12 cellular contexts compared by ENCODE assay signal in genomic region chr13:21595546-21595822, GRCh38. TPM values are rescaled to one million over a fixed set of nuclear protein-coding genes. Genes with fewer than 3 reads are reported as not detected.
DNase-seq lines count a peak whose midpoint lies in the region; ATAC-seq lines count a peak whose summit lies in the region.
"Had no signal": no experiment of that assay in that cellular context is flagged by ENCODE, and none has a peak within 500 bp of the region (broad histone marks: within the 10 kb centered on the region; RNA-seq: fewer than 3 reads in every experiment).

No MANE protein-coding gene starts in this region.

- no peak overlapping the region for H3K27ac Mint-ChIP-seq in activated T-helper 2 cell treated with anti-CD3 and anti-CD28 coated beads, Interferon-gamma antibody, Interleukin-2, Interleukin-4, amounts not matched to agents 10 μg/mL and 5 μg/mL and 100 μg/mL, durations not matched to agents 14 hours and 24 hours and 36 hours

- no peak overlapping the region for H3K4me3 Mint-ChIP-seq in activated T-helper 2 cell treated with anti-CD3 and anti-CD28 coated beads, Interferon-gamma antibody, Interleukin-2, Interleukin-4, amounts not matched to agents 10 μg/mL and 5 μg/mL and 100 μg/mL, durations not matched to agents 14 hours and 24 hours and 36 hours (ENCODE audit: low read depth)

- peaks cover 27% of the 10 kb centered on the region for H3K4me1 Mint-ChIP-seq in activated T-helper 2 cell treated with anti-CD3 and anti-CD28 coated beads, Interferon-gamma antibody, Interleukin-2, Interleukin-4, amounts not matched to agents 10 μg/mL and 5 μg/mL and 100 μg/mL, durations not matched to agents 14 hours and 24 hours and 36 hours (ENCODE audit: low read depth)

- intact Hi-C loops in left colon (cut with DNase I, micrococcal nuclease) = no loop called here
- intact Hi-C loops in activated T-helper 2 cell treated with anti-CD3 and anti-CD28 coated beads, Interferon-gamma antibody, Interleukin-2, Interleukin-4, amounts not matched to agents 10 μg/mL and 5 μg/mL and 100 μg/mL, durations not matched to agents 14 hours and 24 hours and 36 hours (cut with micrococcal nuclease) = no loop called here

- no peak for DNase-seq in left colon
- no peak for DNase-seq in nucleus accumbens (lab: John Stamatoyannopoulos, UW)
- DNase-seq in foreskin melanocyte = no peak
- DNase-seq in activated T-helper 2 cell treated with anti-CD3 and anti-CD28 coated beads, Interferon-gamma antibody, Interleukin-2, Interleukin-4, amounts not matched to agents 10 μg/mL and 5 μg/mL and 100 μg/mL, durations not matched to agents 14 hours and 24 hours and 36 hours (ENCODE audit: low spot score) = no peak
- DNase-seq in kidney glomerular epithelial cell (lab: John Stamatoyannopoulos, UW) = no peak
- DNase-seq: activated CD4-positive, alpha-beta T cell treated with anti-CD3 and anti-CD28 coated beads for 48 hours; NCI-H1930; stimulated activated CD4-positive, alpha-beta T cell treated with anti-CD3 and anti-CD28 coated beads, Interleukin-2, amount 100 ng/mL, for 48 hours; thyroid gland had no signal

- H3K27me3 Mint-ChIP-seq in activated T-helper 2 cell treated with anti-CD3 and anti-CD28 coated beads, Interferon-gamma antibody, Interleukin-2, Interleukin-4, amounts not matched to agents 10 μg/mL and 5 μg/mL and 100 μg/mL, durations not matched to agents 14 hours and 24 hours and 36 hours (ENCODE audit: low read depth) = no peaks in the 10 kb centered on the region

- peak; percentile 74 for ATAC-seq in GM18867 (IDR thresholded peaks at IDR 0.05; ENCODE audit: unreplicated experiment)
- ATAC-seq in GM21717 (IDR thresholded peaks at IDR 0.05; ENCODE audit: unreplicated experiment) = peak; percentile 64
- peak; percentile 75 for ATAC-seq in HG03354 (IDR thresholded peaks at IDR 0.05; ENCODE audit: poor library complexity, severe bottlenecking, unreplicated experiment)
- peak; percentile 18 for ATAC-seq in left colon

- H3K36me3 Mint-ChIP-seq in activated T-helper 2 cell treated with anti-CD3 and anti-CD28 coated beads, Interferon-gamma antibody, Interleukin-2, Interleukin-4, amounts not matched to agents 10 μg/mL and 5 μg/mL and 100 μg/mL, durations not matched to agents 14 hours and 24 hours and 36 hours (ENCODE audit: low read depth) = peaks cover 14% of the 10 kb centered on the region

- H3K9me3 Mint-ChIP-seq in activated T-helper 2 cell treated with anti-CD3 and anti-CD28 coated beads, Interferon-gamma antibody, Interleukin-2, Interleukin-4, amounts not matched to agents 10 μg/mL and 5 μg/mL and 100 μg/mL, durations not matched to agents 14 hours and 24 hours and 36 hours = peaks cover 15% of the 10 kb centered on the region

RNA-seq across cellular contexts. Expression of gene MICU2, which starts 8.5 kb away (rescaled TPM):
- total RNA-seq in left colon = 10 to 100 TPM; 52.3 to 55.2 TPM
- total RNA-seq in activated T-helper 2 cell treated with anti-CD3 and anti-CD28 coated beads, Interferon-gamma antibody, Interleukin-2, Interleukin-4, amounts not matched to agents 10 μg/mL and 5 μg/mL and 100 μg/mL, durations not matched to agents 14 hours and 24 hours and 36 hours = 36.6 and 38.8 TPM in 2 replicates

Comparison
In these comparisons a context has a peak if more than half of its experiments do, and no peak if none do; other contexts are left out.
1. ATAC-seq: peak in every context shown above with its lines; median percentile 75 in HG03354; 74 in GM18867; 64 in GM21717; 18 in left colon.